In the genomic region with DNA sequence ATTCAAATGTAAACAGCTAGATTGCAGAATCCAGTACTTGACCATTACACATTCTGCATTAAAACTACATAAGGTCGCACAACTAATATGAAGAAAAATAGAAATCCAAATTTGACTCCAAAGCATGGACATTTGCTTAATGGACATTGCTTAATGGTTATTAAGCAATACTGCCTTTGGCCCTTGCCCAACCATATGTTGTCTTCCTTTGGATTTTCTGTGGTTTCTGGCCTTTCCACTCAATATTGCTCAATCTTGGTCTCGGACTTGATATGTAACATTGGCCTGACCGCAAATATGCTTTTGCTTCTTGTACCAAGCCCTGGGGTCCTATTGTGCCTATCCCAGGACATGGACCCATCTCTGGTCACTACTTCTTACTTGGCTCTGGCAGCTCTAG, we compare ENCODE assay signal across 1 cellular context.
TF ChIP-seq lines count a peak whose summit lies in the region.

No MANE protein-coding gene starts in this region.

TF ChIP-seq in H1, 55 proteins besides CTCF, POLR2A, EP300 and RAD21 (continued from another document):
- no peak for TF ChIP-seq CHD7 (IDR thresholded peaks at IDR 0.05; ENCODE audit: insufficient replicate concordance, low read length)
- no peak for TF ChIP-seq ZNF274 (IDR thresholded peaks at IDR 0.05; ENCODE audit: borderline replicate concordance, extremely low read depth, low read length)
- no peak for TF ChIP-seq MAX (IDR thresholded peaks at IDR 0.05)
- TF ChIP-seq SUZ12 (IDR thresholded peaks at IDR 0.05; ENCODE audit: low read length) = no peak
- TF ChIP-seq CBX5 (IDR thresholded peaks at IDR 0.05; ENCODE audit: low read depth, low read length) = no peak
- no peak for TF ChIP-seq JUN (IDR thresholded peaks at IDR 0.05; ENCODE audit: low read depth, low read length)
- TF ChIP-seq RFX5 (IDR thresholded peaks at IDR 0.05; ENCODE audit: borderline replicate concordance, low read depth, low read length) = no peak
- no peak for TF ChIP-seq GTF2F1 (IDR thresholded peaks at IDR 0.05; ENCODE audit: borderline replicate concordance, low read depth, low read length)
- TF ChIP-seq EZH2 (IDR thresholded peaks at IDR 0.05; ENCODE audit: low read depth, low read length, severe bottlenecking) = no peak
- TF ChIP-seq CEBPB (IDR thresholded peaks at IDR 0.05; ENCODE audit: low read depth, low read length) = no peak
- no peak for TF ChIP-seq CTBP2 (IDR thresholded peaks at IDR 0.05; ENCODE audit: borderline replicate concordance, insufficient read depth, insufficient read length, low read length)
- TF ChIP-seq SIN3A (conservative IDR thresholded peaks at IDR 0.05 in 1 of 2, IDR thresholded peaks at IDR 0.05 in 1 of 2; ENCODE audit: low read depth in 1 of 2, low read length in 2 of 2) = no peak
- TF ChIP-seq ATF3 (IDR thresholded peaks at IDR 0.05; ENCODE audit: insufficient read depth, low read depth, low read length) = no peak
- no peak for TF ChIP-seq CHD1 (IDR thresholded peaks at IDR 0.05; ENCODE audit: low read depth, low read length)
- TF ChIP-seq CREB1 (IDR thresholded peaks at IDR 0.05) = no peak
- TF ChIP-seq FOSL1 (IDR thresholded peaks at IDR 0.05; ENCODE audit: insufficient read depth, low read depth, low read length) = no peak
- TF ChIP-seq SP4 (IDR thresholded peaks at IDR 0.05; ENCODE audit: low read length) = no peak
